ENCODE assay signal across 16 cellular contexts in the genomic region with DNA sequence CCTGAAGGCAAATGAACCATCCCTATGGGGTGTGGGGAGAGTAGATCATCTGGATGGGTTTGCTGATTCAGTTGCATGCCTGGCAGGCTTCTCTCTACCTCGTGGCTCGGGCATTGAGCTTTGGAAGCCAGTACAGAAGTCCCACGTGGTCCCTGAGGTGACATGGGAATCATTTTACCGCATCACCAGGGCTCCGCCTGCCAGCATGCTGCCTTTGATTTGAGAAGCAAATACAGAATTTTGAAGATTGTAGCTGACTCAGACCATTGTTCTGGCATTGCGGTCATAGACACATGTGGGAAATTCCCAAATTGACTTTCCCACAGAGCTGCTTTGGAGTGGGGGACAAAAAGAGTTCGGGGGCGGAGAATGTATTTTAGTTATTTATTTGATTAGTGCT.
DNase-seq lines count a peak whose midpoint lies in the region; ATAC-seq and TF ChIP-seq lines count a peak whose summit lies in the region.
"Had no signal": no experiment of that assay in that cellular context is flagged by ENCODE, and none has a peak within 500 bp of the region (broad histone marks: within the 10 kb centered on the region; RNA-seq: fewer than 3 reads in every experiment).

No MANE protein-coding gene starts in this region.

- peaks cover 24% of the 10 kb centered on the region for H3K9me3 Mint-ChIP-seq in nephron
- H3K9me3 Mint-ChIP-seq: activated naive CD4-positive, alpha-beta T cell treated with anti-CD3 and anti-CD28 coated beads for 36 hours; central memory CD8-positive, alpha-beta T cell had no signal

- H3K36me3 ChIP-seq in smooth muscle cell (ENCODE audit: low read depth) = no peaks in the 10 kb centered on the region
- H3K36me3 ChIP-seq: transverse colon had no signal

- TF ChIP-seq CTCF in AG10803 (conservative IDR thresholded peaks at IDR 0.05; ENCODE audit: low read length) = no peak
- no peak for TF ChIP-seq CTCF in nephron (IDR thresholded peaks at IDR 0.05; ENCODE audit: unreplicated experiment in 3 of 3)
- no peak for TF ChIP-seq CTCF in smooth muscle cell (IDR thresholded peaks at IDR 0.05; ENCODE audit: borderline replicate concordance, insufficient read depth, poor library complexity, severe bottlenecking)

- WGBS in smooth muscle cell (ENCODE audit: low lambda C conversion rate) = 48% methylated on average over 8 of the region's 8 CpGs

- no peaks in the 10 kb centered on the region for H4K20me1 ChIP-seq in smooth muscle cell (ENCODE audit: low read depth)

- H3K27ac Mint-ChIP-seq in nephron = peak overlapping the region; percentile 18 to 45 (median 36)
- H3K27ac Mint-ChIP-seq: activated naive CD4-positive, alpha-beta T cell treated with anti-CD3 and anti-CD28 coated beads for 36 hours had no signal

- no peaks in the 10 kb centered on the region for H3F3A ChIP-seq in smooth muscle cell (ENCODE audit: low read depth)

- H3K9me3 ChIP-seq in smooth muscle cell (replicated peaks; ENCODE audit: low read depth) = no peaks in the 10 kb centered on the region
- H3K9me3 ChIP-seq: SK-N-SH, transverse colon had no signal

- no peak overlapping the region for H3K4me2 ChIP-seq in smooth muscle cell
- H3K4me2 ChIP-seq: SK-N-SH had no signal

- H3K9ac ChIP-seq in smooth muscle cell (ENCODE audit: low read depth) = no peak overlapping the region
- H3K9ac ChIP-seq: SK-N-SH had no signal

- no peak overlapping the region for H3K4me3 ChIP-seq in AG10803 (ENCODE audit: low read length)
- no peak overlapping the region for H3K4me3 ChIP-seq in smooth muscle cell
- H3K4me3 ChIP-seq: transverse colon had no signal

- no peak overlapping the region for H3K4me3 Mint-ChIP-seq in nephron
- H3K4me3 Mint-ChIP-seq: activated naive CD4-positive, alpha-beta T cell treated with anti-CD3 and anti-CD28 coated beads for 36 hours; central memory CD8-positive, alpha-beta T cell had no signal

- H3K36me3 Mint-ChIP-seq in nephron (ENCODE audit: low read depth) = peaks cover 5% of the 10 kb centered on the region

- no peaks in the 10 kb centered on the region for H3K79me2 ChIP-seq in smooth muscle cell (ENCODE audit: low read depth)

- H3K27me3 ChIP-seq in smooth muscle cell (ENCODE audit: low read depth) = no peaks in the 10 kb centered on the region
- H3K27me3 ChIP-seq: transverse colon had no signal

- DNase-seq in AG10803 (ENCODE audit: low read depth) (peak; percentile 75), M059J (ENCODE audit: low read depth) (peak; percentile 23), fibroblast of gingiva (ENCODE audit: low read depth) (peak; percentile 1), smooth muscle cell (lab: John Stamatoyannopoulos, UW; ENCODE audit: unreplicated experiment) (no peak)
- no peak for DNase-seq in activated effector memory CD4-positive, alpha-beta T cell treated with Interleukin-2 at 50 U/mL for 16 hours
- DNase-seq: activated naive CD4-positive, alpha-beta T cell treated with anti-CD3 and anti-CD28 coated beads for 36 hours; DMS79; NCI-H2081; posterior cingulate gyrus; SK-N-SH; transverse colon had no signal

- no peaks in the 10 kb centered on the region for H3K27me3 Mint-ChIP-seq in nephron (ENCODE audit: low read depth)
- H3K27me3 Mint-ChIP-seq: central memory CD8-positive, alpha-beta T cell had no signal

- no peak overlapping the region for H2AFZ ChIP-seq in smooth muscle cell (ENCODE audit: low read depth)

- H3K27ac ChIP-seq in smooth muscle cell (ENCODE audit: low read depth) = no peak overlapping the region
- H3K27ac ChIP-seq: HL-60, transverse colon had no signal

- H3K4me1 Mint-ChIP-seq in nephron = peaks cover 33% of the 10 kb centered on the region

- no peaks in the 10 kb centered on the region for H3K4me1 ChIP-seq in smooth muscle cell (ENCODE audit: low read depth)
- H3K4me1 ChIP-seq: transverse colon had no signal

- ATAC-seq in GM21529 (IDR thresholded peaks at IDR 0.05; ENCODE audit: unreplicated experiment) (no peak), GM21367 (IDR thresholded peaks at IDR 0.05; ENCODE audit: unreplicated experiment) (no peak)

Comparison
In these comparisons a context has a peak if more than half of its experiments do, and no peak if none do; other contexts are left out.
1. DNase-seq: peak in AG10803 (single experiment), M059J (single experiment) and fibroblast of gingiva (single experiment); none in activated effector memory CD4-positive, alpha-beta T cell treated with Interleukin-2 at 50 U/mL for 16 hours (single experiment) and smooth muscle cell (single experiment).